ENCODE assay signal across 23 cellular contexts in genomic region chr11:18492888-18493287, GRCh38. TPM values are rescaled to one million over a fixed set of nuclear protein-coding genes. Genes with fewer than 3 reads are reported as not detected.
DNase-seq lines count a peak whose midpoint lies in the region; ATAC-seq and TF ChIP-seq lines count a peak whose summit lies in the region.
"Had no signal": no experiment of that assay in that cellular context is flagged by ENCODE, and none has a peak within 500 bp of the region (broad histone marks: within the 10 kb centered on the region; RNA-seq: fewer than 3 reads in every experiment).

No MANE protein-coding gene starts in this region.

- H2BK15ac ChIP-seq in H9 (ENCODE audit: low read depth, low read length): no peak overlapping the region

- no peaks in the 10 kb centered on the region for H3K79me1 ChIP-seq in H9 (ENCODE audit: insufficient read depth, low read depth, low read length, poor library complexity, severe bottlenecking)

- no peak overlapping the region for H2BK12ac ChIP-seq in H9 (ENCODE audit: insufficient read length, low read depth, low read length)

- H2BK5ac ChIP-seq in H9 (ENCODE audit: insufficient read length, low read length): no peak overlapping the region

- H3K27ac Mint-ChIP-seq in GM23338 (no peak overlapping the region), H9 (no peak overlapping the region)
- H3K27ac Mint-ChIP-seq in naive thymus-derived CD4-positive, alpha-beta T cell: peak overlapping the region in 6 of 9 donors; percentile 7 to 63 (median 42)
- H3K27ac Mint-ChIP-seq: activated naive CD4-positive, alpha-beta T cell treated with anti-CD3 and anti-CD28 coated beads, Interleukin-2, amount 50 U/mL, for 24 hours; nephron had no signal

- no peaks in the 10 kb centered on the region for H3K27me3 Mint-ChIP-seq in GM23338 (ENCODE audit: insufficient read depth, low read depth, poor library complexity)
- no peaks in the 10 kb centered on the region for H3K27me3 Mint-ChIP-seq in naive thymus-derived CD4-positive, alpha-beta T cell
- H3K27me3 Mint-ChIP-seq in H9 (ENCODE audit: low read depth): no peaks in the 10 kb centered on the region
- H3K27me3 Mint-ChIP-seq: activated naive CD4-positive, alpha-beta T cell treated with anti-CD3 and anti-CD28 coated beads, Interleukin-2, amount 50 U/mL, for 24 hours; activated T-cell treated with anti-CD3 and anti-CD28 coated beads, Interleukin-2, amount 50 U/mL, for 24 hours; stimulated activated naive B cell treated with anti-CD40 and anti-IgM and Interleukin-4, amounts not matched to agents 10 μg/mL and 1 μg/mL and 100 μg/mL, for 72 hours had no signal

- H3F3A ChIP-seq in GM23338 (replicated peaks; ENCODE audit: low read depth): no peaks in the 10 kb centered on the region

- H3K23me2 ChIP-seq in H9 (ENCODE audit: insufficient read length, low read depth, low read length, poor library complexity, severe bottlenecking): no peaks in the 10 kb centered on the region

- H3K14ac ChIP-seq in H9 (ENCODE audit: insufficient read depth, low read length): no peak overlapping the region

- H4K20me1 ChIP-seq in GM23338 (replicated peaks; ENCODE audit: insufficient read depth) (peaks cover 8% of the 10 kb centered on the region; the same call in 1 of the 2 replicates), H9 (ENCODE audit: control insufficient read depth, insufficient read depth, insufficient read length) (no peaks in the 10 kb centered on the region)

- CTCF ChIA-PET in naive thymus-derived CD4-positive, alpha-beta T cell (lab: Charles Lee): no interaction called here

- H2BK20ac ChIP-seq in H9 (ENCODE audit: low read depth, low read length, poor library complexity, severe bottlenecking): no peak overlapping the region

- no peak for ATAC-seq in GM23338
- no peak for ATAC-seq in naive thymus-derived CD4-positive, alpha-beta T cell
- ATAC-seq: body of pancreas had no signal

- no peak overlapping the region for H4K91ac ChIP-seq in H9 (ENCODE audit: insufficient read length, low read depth, low read length)

- H3K18ac ChIP-seq in H9 (ENCODE audit: insufficient read length, low read depth, low read length): no peak overlapping the region

- no peaks in the 10 kb centered on the region for H3K9me2 ChIP-seq in GM23338 (ENCODE audit: insufficient read depth)

- no peak overlapping the region for H3K4ac ChIP-seq in H9 (ENCODE audit: low read depth, low read length)

- DNase-seq in DMS 273 (lab: John Stamatoyannopoulos, UW; ENCODE audit: unreplicated experiment) (peak; percentile 2), DMS 273 treated with DMSO at 0.1 percent for 48 hours (lab: John Stamatoyannopoulos, UW) (no peak), GM23338 (ENCODE audit: low spot score) (peak; percentile 2), adipocyte (ENCODE audit: low read depth) (peak; percentile 22), spleen (no peak), NCI-H187 treated with DMSO at 0.1 percent for 48 hours (lab: John Stamatoyannopoulos, UW) (no peak), H9 (no peak)
- no peak for DNase-seq in naive thymus-derived CD4-positive, alpha-beta T cell
- DNase-seq: activated T-cell treated with anti-CD3 and anti-CD28 coated beads, Interleukin-2, amount 50 U/mL, for 24 hours; BE2C; body of pancreas; dermis blood vessel endothelial cell; glutamatergic neuron; MG63; NCI-H1694 treated with DMSO at 0.1 percent for 48 hours; stimulated activated naive B cell treated with anti-CD40 and anti-IgM and Interleukin-4, amounts not matched to agents 10 μg/mL and 1 μg/mL and 100 μg/mL, for 72 hours; trophoblast cell had no signal

- H3K4me1 ChIP-seq in GM23338 (ENCODE audit: insufficient read depth): no peaks in the 10 kb centered on the region; the same call in 1 of the 2 replicates
- peaks cover 31% of the 10 kb centered on the region for H3K4me1 ChIP-seq in adipocyte (ENCODE audit: control insufficient read depth, insufficient read depth, low read length)
- no peaks in the 10 kb centered on the region for H3K4me1 ChIP-seq in naive thymus-derived CD4-positive, alpha-beta T cell (ENCODE audit: control insufficient read depth in 2 of 2, insufficient read depth in 2 of 2, low read length in 2 of 2)
- no peaks in the 10 kb centered on the region for H3K4me1 ChIP-seq in spleen
- H3K4me1 ChIP-seq in H9 (ENCODE audit: insufficient read depth, low read length): no peaks in the 10 kb centered on the region
- H3K4me1 ChIP-seq: BE2C had no signal

- H3K9ac ChIP-seq in adipocyte (ENCODE audit: low read length) (no peak overlapping the region), H9 (ENCODE audit: extremely low read depth, insufficient read length, low read length) (no peak overlapping the region)

- H3K36me3 ChIP-seq in GM23338 (ENCODE audit: insufficient read depth): peaks cover 16% of the 10 kb centered on the region; the same call in 1 of the 2 replicates
- H3K36me3 ChIP-seq in adipocyte (ENCODE audit: control insufficient read depth, insufficient read depth, low read length, severe bottlenecking): peaks cover 62% of the 10 kb centered on the region
- H3K36me3 ChIP-seq in naive thymus-derived CD4-positive, alpha-beta T cell (ENCODE audit: control insufficient read depth in 2 of 3, insufficient read depth in 3 of 3, low read length in 3 of 3): peaks cover 5 to 61% (median 16%) of the 10 kb centered on the region in 3 experiments
- H3K36me3 ChIP-seq in spleen: peaks cover 3 to 100% (median 48%) of the 10 kb centered on the region in 6 donors
- H3K36me3 ChIP-seq: BE2C had no signal

- H3K4me1 Mint-ChIP-seq in GM23338 (no peaks in the 10 kb centered on the region), H9 (no peaks in the 10 kb centered on the region)
- peaks cover 0 to 13% (median 6%) of the 10 kb centered on the region in 7 donors for H3K4me1 Mint-ChIP-seq in naive thymus-derived CD4-positive, alpha-beta T cell
- H3K4me1 Mint-ChIP-seq: nephron had no signal

- no peaks in the 10 kb centered on the region for H3K27me3 ChIP-seq in GM23338 (ENCODE audit: insufficient read depth)
- H3K27me3 ChIP-seq in adipocyte (replicated peaks; ENCODE audit: control insufficient read depth, insufficient read depth, low read length): no peaks in the 10 kb centered on the region
- H3K27me3 ChIP-seq in naive thymus-derived CD4-positive, alpha-beta T cell (ENCODE audit: control insufficient read depth in 2 of 2, insufficient read depth in 2 of 2, low read length in 2 of 2): no peaks in the 10 kb centered on the region
- H3K27me3 ChIP-seq in spleen (replicated peaks in 1 of 7): no peaks in the 10 kb centered on the region
- no peaks in the 10 kb centered on the region for H3K27me3 ChIP-seq in H9 (ENCODE audit: insufficient read depth, low read length)
- H3K27me3 ChIP-seq: BE2C, body of pancreas, MG63 had no signal

- H3K9me3 Mint-ChIP-seq in GM23338 (no peaks in the 10 kb centered on the region), H9 (no peaks in the 10 kb centered on the region)
- no peaks in the 10 kb centered on the region for H3K9me3 Mint-ChIP-seq in naive thymus-derived CD4-positive, alpha-beta T cell
- H3K9me3 Mint-ChIP-seq: activated naive CD4-positive, alpha-beta T cell treated with anti-CD3 and anti-CD28 coated beads, Interleukin-2, amount 50 U/mL, for 24 hours; activated T-cell treated with anti-CD3 and anti-CD28 coated beads, Interleukin-2, amount 50 U/mL, for 24 hours; nephron; stimulated activated naive B cell treated with anti-CD40 and anti-IgM and Interleukin-4, amounts not matched to agents 10 μg/mL and 1 μg/mL and 100 μg/mL, for 72 hours had no signal

- H3K23ac ChIP-seq in H9 (ENCODE audit: insufficient read length, low read depth, low read length): no peak overlapping the region

- POLR2A ChIA-PET in naive thymus-derived CD4-positive, alpha-beta T cell (lab: Charles Lee): no interaction called here

- no peaks in the 10 kb centered on the region for H3K9me3 ChIP-seq in adipocyte (ENCODE audit: control insufficient read depth, low read length)
- H3K9me3 ChIP-seq in naive thymus-derived CD4-positive, alpha-beta T cell (ENCODE audit: control insufficient read depth in 2 of 3, low read length in 3 of 3): no peaks in the 10 kb centered on the region
- no peaks in the 10 kb centered on the region for H3K9me3 ChIP-seq in spleen
- H3K9me3 ChIP-seq in H9 (ENCODE audit: control insufficient read depth, low read depth, low read length): no peaks in the 10 kb centered on the region
- H3K9me3 ChIP-seq: BE2C, body of pancreas, MG63 had no signal

- no peak overlapping the region for H3K56ac ChIP-seq in H9 (ENCODE audit: insufficient read length, low read depth, low read length)

- TF ChIP-seq CTCF in GM23338 (conservative IDR thresholded peaks at IDR 0.05; ENCODE audit: low read depth in 2 of 2) (no peak), spleen (IDR thresholded peaks at IDR 0.05 in 8 of 11, conservative IDR thresholded peaks at IDR 0.05 in 3 of 11) (no peak), H9 (conservative IDR thresholded peaks at IDR 0.05) (no peak)

- intact Hi-C loops in naive thymus-derived CD4-positive, alpha-beta T cell (cut with micrococcal nuclease): no loop called here
- intact Hi-C loops in spleen (cut with DNase I; ENCODE audit: low total_unique reads): no loop called here

- H3T11ph ChIP-seq in H9 (ENCODE audit: low read length): no peak overlapping the region

- H2AFZ ChIP-seq in GM23338 (no peak overlapping the region), H9 (ENCODE audit: low read length) (no peak overlapping the region)

- peaks cover 16% of the 10 kb centered on the region; the same call in 2 of the 3 replicates for H3K36me3 Mint-ChIP-seq in GM23338 (ENCODE audit: low read depth)
- H3K36me3 Mint-ChIP-seq in naive thymus-derived CD4-positive, alpha-beta T cell: peaks cover 12 to 45% (median 30%) of the 10 kb centered on the region in 5 donors
- H3K36me3 Mint-ChIP-seq in H9 (ENCODE audit: insufficient read depth in 1 of 3, low read depth in 3 of 3): peaks cover 3 to 39% (median 22%) of the 10 kb centered on the region in 3 experiments; a peak in 6 of 7 replicates

- H4K5ac ChIP-seq in H9 (ENCODE audit: insufficient read length, low read depth, low read length): no peak overlapping the region

- no peak overlapping the region for H2BK120ac ChIP-seq in H9 (ENCODE audit: low read depth, low read length, poor library complexity, severe bottlenecking)

- H3K4me3 ChIP-seq in GM23338 (no peak overlapping the region), adipocyte (ENCODE audit: low read length) (no peak overlapping the region), spleen (no peak overlapping the region)
- no peak overlapping the region for H3K4me3 ChIP-seq in naive thymus-derived CD4-positive, alpha-beta T cell (ENCODE audit: low read length)
- H3K4me3 ChIP-seq: body of pancreas, lung, MG63 had no signal

- H3K4me2 ChIP-seq in GM23338 (no peak overlapping the region), H9 (ENCODE audit: insufficient read depth, insufficient read length, low read length) (no peak overlapping the region)

- no peak overlapping the region; the same call in 1 of the 2 replicates for H3K27ac ChIP-seq in GM23338 (ENCODE audit: low read depth)
- no peak overlapping the region for H3K27ac ChIP-seq in naive thymus-derived CD4-positive, alpha-beta T cell (ENCODE audit: low read depth, low read length)
- H3K27ac ChIP-seq in spleen: no peak overlapping the region
- no peak overlapping the region for H3K27ac ChIP-seq in H9 (ENCODE audit: insufficient read length, low read depth, low read length)
- H3K27ac ChIP-seq: 22Rv1 had no signal

- no peak overlapping the region for H2AK5ac ChIP-seq in H9 (ENCODE audit: insufficient read length, low read length)

- H3K79me2 ChIP-seq in GM23338 (replicated peaks; ENCODE audit: insufficient read depth) (no peaks in the 10 kb centered on the region), H9 (ENCODE audit: insufficient read depth, low read length) (no peaks in the 10 kb centered on the region)

- no peak for TF ChIP-seq POLR2A in spleen (IDR thresholded peaks at IDR 0.05)

- no peak overlapping the region for H4K8ac ChIP-seq in H9 (replicated peaks; ENCODE audit: insufficient read length, low read depth, low read length)

- H3K4me3 Mint-ChIP-seq in GM23338 (no peak overlapping the region), H9 (no peak overlapping the region)
- H3K4me3 Mint-ChIP-seq in naive thymus-derived CD4-positive, alpha-beta T cell: no peak overlapping the region
- H3K4me3 Mint-ChIP-seq: activated naive CD4-positive, alpha-beta T cell treated with anti-CD3 and anti-CD28 coated beads, Interleukin-2, amount 50 U/mL, for 24 hours; activated T-cell treated with anti-CD3 and anti-CD28 coated beads, Interleukin-2, amount 50 U/mL, for 24 hours; nephron; stimulated activated naive B cell treated with anti-CD40 and anti-IgM and Interleukin-4, amounts not matched to agents 10 μg/mL and 1 μg/mL and 100 μg/mL, for 72 hours had no signal

RNA-seq across cellular contexts. Expression of gene TSG101, which starts 33.9 kb away (rescaled TPM):
- total RNA-seq in GM23338 (2014; rRNA removed; shearing (Covaris generic)): 74.9 and 102 TPM in 2 replicates
- polyA plus RNA-seq in GM23338 (2016; fragmentation: Nextera tagmentation; extraction: Ambion mirVana) (53.7 and 59.4 TPM in 2 replicates), spleen (10 to 100 TPM; 25.4 to 39.4 (median 34.4) TPM)
- total RNA-seq in naive thymus-derived CD4-positive, alpha-beta T cell: 10 to 100 TPM; 16.8 to 46.3 (median 36.3) TPM
- 10 to 100 TPM; 40.8 to 61.4 TPM for polyA plus RNA-seq in naive thymus-derived CD4-positive, alpha-beta T cell
- total RNA-seq in spleen (10 to 100 TPM; 41.5 to 95.1 (median 52.1) TPM), H9 (2021) (48.1 and 50.3 TPM in 2 replicates)

RNA-seq across cellular contexts. Expression of gene LDHAL6A, which starts 37.2 kb away (rescaled TPM):
- 0.59 TPM in 1 of 2 replicates, not detected in the other for total RNA-seq in GM23338 (2014; rRNA removed; shearing (Covaris generic))
- 0.10 and 0.16 TPM in 2 replicates for polyA plus RNA-seq in GM23338 (2016; fragmentation: Nextera tagmentation; extraction: Ambion mirVana)
- under 1 TPM in 1 of 5 experiments, not detected in 4; 0.86 TPM for total RNA-seq in naive thymus-derived CD4-positive, alpha-beta T cell
- polyA plus RNA-seq in naive thymus-derived CD4-positive, alpha-beta T cell: under 1 TPM; 0.25 to 0.37 TPM
- total RNA-seq in spleen: not detected
- polyA plus RNA-seq in spleen: under 1 TPM in 1 of 3 donors, not detected in 2; 0.02 TPM
- not detected in 2 replicates for total RNA-seq in H9 (2021)
- total RNA-seq: body of pancreas, dermis blood vessel endothelial cell, lung, posterior vena cava had no signal
- polyA plus RNA-seq: esophagus, lung had no signal

Comparison
In these comparisons a context has a peak if more than half of its experiments do, and no peak if none do; other contexts are left out.
1. DNase-seq: peak in DMS 273 (single experiment), GM23338 (single experiment) and adipocyte (single experiment); none in DMS 273 treated with DMSO at 0.1 percent for 48 hours (single experiment), naive thymus-derived CD4-positive, alpha-beta T cell (0 of 9), spleen (single experiment), NCI-H187 treated with DMSO at 0.1 percent for 48 hours (single experiment) and H9 (single experiment).
2. H3K27ac Mint-ChIP-seq: peak in naive thymus-derived CD4-positive, alpha-beta T cell (6 of 9); none in GM23338 (single experiment) and H9 (0 of 3).